In the genomic region with DNA sequence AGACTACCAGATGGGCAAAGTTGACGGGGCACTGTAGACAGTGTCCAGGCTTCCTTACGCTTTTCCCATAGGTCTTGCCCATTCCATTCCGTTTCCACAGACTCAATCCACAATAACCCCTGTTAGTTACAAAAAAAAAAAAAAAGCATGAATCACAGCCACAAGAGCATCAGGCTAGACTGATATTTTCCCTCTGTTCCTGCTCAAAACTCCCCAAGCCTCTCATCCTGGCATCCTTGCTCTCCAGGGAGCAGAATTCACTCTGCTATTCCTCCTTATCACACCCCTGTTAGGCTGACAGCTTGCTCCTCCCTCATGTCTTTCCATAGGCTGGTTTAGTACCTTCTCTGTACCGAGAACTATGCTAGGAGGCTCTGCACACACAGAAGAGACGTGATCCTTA, we compare ENCODE assay signal across 12 cellular contexts. TPM values are rescaled to one million over a fixed set of nuclear protein-coding genes. Genes with fewer than 3 reads are reported as not detected.
A peak's percentile ranks its signal among the peaks of the same experiment; 100 is the strongest.
DNase-seq lines count a peak whose midpoint lies in the region; ATAC-seq and TF ChIP-seq lines count a peak whose summit lies in the region.
"Had no signal": no experiment of that assay in that cellular context is flagged by ENCODE, and none has a peak within 500 bp of the region (broad histone marks: within the 10 kb centered on the region; RNA-seq: fewer than 3 reads in every experiment).

No MANE protein-coding gene starts in this region.

- CTCF ChIA-PET in Panc1 (lab: Charles Lee), result interaction anchor here (1.0 kb wide), 1 partner anchor 203 kb away, joined by 3 read pairs; no protein-coding TSS in a partner anchor

- H3K4me3 ChIP-seq in Panc1 (ENCODE audit: low read depth in 2 of 2, low read length in 2 of 2), result no peak overlapping the region
- no peak overlapping the region for H3K4me3 ChIP-seq in fibroblast of lung (replicated peaks in 1 of 4; ENCODE audit: control extremely low read depth in 1 of 4, insufficient read depth in 1 of 4, low read depth in 3 of 4, low read length in 4 of 4)
- H3K4me3 ChIP-seq in osteoblast (ENCODE audit: insufficient read depth, low read length), result no peak overlapping the region
- H3K4me3 ChIP-seq: skin epidermis had no signal

- H3K79me2 ChIP-seq in fibroblast of lung (ENCODE audit: control insufficient read depth, insufficient read depth, low read length) (peaks cover 19% of the 10 kb centered on the region), osteoblast (ENCODE audit: insufficient read depth, low read length) (peaks cover 53% of the 10 kb centered on the region)

- in situ Hi-C loops in Panc1 (cut with HindIII; ENCODE audit: low pct_unique_long_range_greater_than_20kb, low sequenced_read_pairs), result no loop called here

- H3K36me3 ChIP-seq in Panc1 (ENCODE audit: control insufficient read depth, insufficient read depth, low read length), result 0 out of 2 replicates have a peak, but pooled peaks cover 3% of the 10 kb centered on the region
- H3K36me3 ChIP-seq in fibroblast of lung (ENCODE audit: control insufficient read depth, insufficient read depth, low read length), result no peaks in the 10 kb centered on the region
- peaks cover 9% of the 10 kb centered on the region for H3K36me3 ChIP-seq in osteoblast (ENCODE audit: insufficient read depth, low read length)

- no peaks in the 10 kb centered on the region for H3K27me3 ChIP-seq in Panc1 (ENCODE audit: control insufficient read depth, insufficient read depth, low read length)
- H3K27me3 ChIP-seq in fibroblast of lung (ENCODE audit: control insufficient read depth, insufficient read depth, low read length), result no peaks in the 10 kb centered on the region
- H3K27me3 ChIP-seq in osteoblast (ENCODE audit: insufficient read depth, low read length), result no peaks in the 10 kb centered on the region

- no TSS peak for BruUV-seq in Panc1 (replicated peaks; lab: Mats Ljungman, UMichigan)

- no peak overlapping the region for H3K9ac ChIP-seq in fibroblast of lung (ENCODE audit: insufficient read depth, low read length)

- H4K20me1 ChIP-seq in fibroblast of lung (ENCODE audit: control insufficient read depth, extremely low read depth, insufficient read depth, low read length) (no peaks in the 10 kb centered on the region), osteoblast (ENCODE audit: insufficient read depth, low read length) (peaks cover 17% of the 10 kb centered on the region)

- no peak for TF ChIP-seq CTCF in Panc1 (IDR thresholded peaks at IDR 0.05)
- no peak for TF ChIP-seq CTCF in fibroblast of lung (conservative IDR thresholded peaks at IDR 0.05 in 1 of 2, IDR thresholded peaks at IDR 0.05 in 1 of 2; ENCODE audit: low read depth in 1 of 2, low read length in 2 of 2)
- TF ChIP-seq CTCF in osteoblast (IDR thresholded peaks at IDR 0.05; ENCODE audit: extremely low read depth, low read depth, low read length), result no peak

- H2AFZ ChIP-seq in fibroblast of lung (ENCODE audit: low read length) (no peak overlapping the region), osteoblast (ENCODE audit: low read length) (no peak overlapping the region)

- H3K9me3 ChIP-seq in Panc1 (ENCODE audit: control insufficient read depth, insufficient read depth, low read depth, low read length) (no peaks in the 10 kb centered on the region), fibroblast of lung (ENCODE audit: control insufficient read depth, insufficient read depth, low read depth, low read length) (no peaks in the 10 kb centered on the region), osteoblast (ENCODE audit: low read depth, low read length) (no peaks in the 10 kb centered on the region)

- DNase-seq in NCI-H2171 treated with DMSO at 0.1 percent for 48 hours (lab: John Stamatoyannopoulos, UW) (peak; percentile 56), NCI-H2171 (lab: John Stamatoyannopoulos, UW) (no peak), Panc1 (ENCODE audit: low read depth, low spot score) (no peak), fibroblast of lung (ENCODE audit: low read depth in 2 of 2) (peak; percentile 42 to 57), osteoblast (ENCODE audit: insufficient read length, low spot score, missing footprints) (peak; percentile 64), kidney glomerular epithelial cell (lab: John Stamatoyannopoulos, UW) (no peak), D341Med (ENCODE audit: low spot score) (no peak)
- DNase-seq: 8988T, glutamatergic neuron, NCI-H1092 treated with DMSO at 0.1 percent for 48 hours had no signal

- H3K27ac ChIP-seq in Panc1 (ENCODE audit: low read length) (peak overlapping the region; percentile 65), fibroblast of lung (ENCODE audit: insufficient read depth, low read length) (no peak overlapping the region), osteoblast (ENCODE audit: low read depth, low read length) (peak overlapping the region; percentile 32)
- H3K27ac ChIP-seq: skin epidermis had no signal

- no peak overlapping the region for H3K4me2 ChIP-seq in fibroblast of lung (ENCODE audit: extremely low read depth, insufficient read depth, low read length)
- H3K4me2 ChIP-seq in osteoblast (ENCODE audit: insufficient read depth, low read length), result peak overlapping the region; percentile 37

- peak; percentile 58 for ATAC-seq in Panc1
- no peak for ATAC-seq in GM21723 (IDR thresholded peaks at IDR 0.05; ENCODE audit: unreplicated experiment)

- intact Hi-C loops in Panc1 (cut with micrococcal nuclease; ENCODE audit: unreplicated experiment), result loop anchor here (5.0 kb wide), 2 partner anchors 42 to 202 kb away; a partner anchor contains a TSS

- H3K4me1 ChIP-seq in Panc1 (ENCODE audit: control insufficient read depth, insufficient read depth, low read length), result peaks cover 56% of the 10 kb centered on the region
- no peaks in the 10 kb centered on the region for H3K4me1 ChIP-seq in fibroblast of lung (ENCODE audit: control insufficient read depth, extremely low read depth, insufficient read depth, low read length)
- peaks cover 14% of the 10 kb centered on the region for H3K4me1 ChIP-seq in osteoblast (ENCODE audit: insufficient read depth, low read length)

- POLR2A ChIA-PET in Panc1 (lab: Charles Lee), result interaction anchor here (0.6 to 0.7 kb wide), 2 partner anchors 83 to 115 kb away, joined by 4 to 6 read pairs; no protein-coding TSS in a partner anchor

RNA-seq across cellular contexts. Expression of a gene that starts 42.2 kb away (rescaled TPM):
- 383 TPM for total RNA-seq in Panc1 (2021; ENCODE audit: unreplicated experiment)
- 252 TPM for polyA plus RNA-seq in Panc1 (2012; ENCODE audit: insufficient read length)
- 124 and 127 TPM in 2 replicates for total RNA-seq in fibroblast of lung
- polyA plus RNA-seq in fibroblast of lung, result 207 and 355 TPM in 2 replicates
- polyA plus RNA-seq in fibroblast of lung (2012), result 84.8 and 123 TPM in 2 replicates
- polyA minus RNA-seq in fibroblast of lung (ENCODE audit: low replicate concordance), result 3.7 and 12.3 TPM in 2 replicates
- total RNA-seq in osteoblast, result 89.3 and 91.9 TPM in 2 replicates

Comparison
In these comparisons a context has a peak if more than half of its experiments do, and no peak if none do; other contexts are left out.
1. DNase-seq: peak in NCI-H2171 treated with DMSO at 0.1 percent for 48 hours (single experiment), fibroblast of lung (2 of 2) and osteoblast (single experiment); none in NCI-H2171 (single experiment), Panc1 (single experiment), kidney glomerular epithelial cell (single experiment) and D341Med (single experiment).